Comparison of ENCODE assay signal across 19 cellular contexts in the genomic region with DNA sequence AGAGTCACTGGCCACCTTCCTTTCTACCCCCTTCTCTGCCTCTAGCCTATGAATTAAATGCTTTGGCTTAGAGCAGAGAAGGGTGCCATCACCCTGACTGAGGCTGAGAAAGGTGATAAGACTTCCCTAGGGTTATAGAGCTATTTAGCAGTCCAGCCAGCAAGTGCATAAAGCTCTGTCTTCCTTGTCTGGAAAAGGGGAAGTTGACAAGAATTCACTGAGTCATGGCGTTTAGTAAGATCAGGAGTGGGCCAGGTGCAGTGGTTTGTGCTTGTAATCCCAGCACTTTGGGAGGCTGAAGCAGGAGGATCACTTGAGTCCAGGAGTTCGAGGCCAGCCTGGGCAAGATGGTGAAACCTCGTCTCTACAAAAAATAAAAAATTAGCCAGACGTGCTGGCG.
"Had no signal": no experiment of that assay in that cellular context is flagged by ENCODE, and none has a peak within 500 bp of the region (broad histone marks: within the 10 kb centered on the region; RNA-seq: fewer than 3 reads in every experiment).

No MANE protein-coding gene starts in this region.

- DNase-seq: activated CD4-positive, CD25-positive, alpha-beta regulatory T cell treated with anti-CD3 and anti-CD28 coated beads, Interleukin-2, amount 50 U/mL, for 72 hours; activated CD8-positive, alpha-beta memory T cell treated with anti-CD3 and anti-CD28 coated beads for 24 hours; activated CD8-positive, alpha-beta memory T cell treated with anti-CD3 and anti-CD28 coated beads, Interleukin-2, amount 50 U/mL, for 48 hours; activated effector memory CD4-positive, alpha-beta T cell treated with Interleukin-2 at 50 U/mL for 16 hours; activated naive CD4-positive, alpha-beta T cell treated with anti-CD3 and anti-CD28 coated beads, Interleukin-2, amount 10 ng/mL, durations not matched to agents 7 days and 5 days; activated naive CD8-positive, alpha-beta T cell treated with anti-CD3 and anti-CD28 coated beads, Interleukin-2, amount 50 U/mL, for 24 hours; activated T-cell treated with anti-CD3 and anti-CD28 coated beads, Interleukin-2, amount 50 U/mL, for 48 hours; anterior cingulate cortex; brain microvascular endothelial cell; central memory CD4-positive, alpha-beta T cell; endodermal cell; foreskin keratinocyte; hippocampal formation; left cardiac atrium; mesendoderm; naive thymus-derived CD4-positive, alpha-beta T cell; psoas muscle; right cardiac atrium; stimulated activated CD4-positive, alpha-beta T cell treated with anti-CD3 and anti-CD28 coated beads, Interleukin-2, amount 100 ng/mL, for 24 hours had no signal

- ATAC-seq: activated naive CD8-positive, alpha-beta T cell treated with anti-CD3 and anti-CD28 coated beads, Interleukin-2, amount 50 U/mL, for 24 hours; foreskin keratinocyte; left cardiac atrium; naive thymus-derived CD4-positive, alpha-beta T cell; psoas muscle; right cardiac atrium had no signal
